Comparison of ENCODE assay signal across 1 cellular context in the genomic region with DNA sequence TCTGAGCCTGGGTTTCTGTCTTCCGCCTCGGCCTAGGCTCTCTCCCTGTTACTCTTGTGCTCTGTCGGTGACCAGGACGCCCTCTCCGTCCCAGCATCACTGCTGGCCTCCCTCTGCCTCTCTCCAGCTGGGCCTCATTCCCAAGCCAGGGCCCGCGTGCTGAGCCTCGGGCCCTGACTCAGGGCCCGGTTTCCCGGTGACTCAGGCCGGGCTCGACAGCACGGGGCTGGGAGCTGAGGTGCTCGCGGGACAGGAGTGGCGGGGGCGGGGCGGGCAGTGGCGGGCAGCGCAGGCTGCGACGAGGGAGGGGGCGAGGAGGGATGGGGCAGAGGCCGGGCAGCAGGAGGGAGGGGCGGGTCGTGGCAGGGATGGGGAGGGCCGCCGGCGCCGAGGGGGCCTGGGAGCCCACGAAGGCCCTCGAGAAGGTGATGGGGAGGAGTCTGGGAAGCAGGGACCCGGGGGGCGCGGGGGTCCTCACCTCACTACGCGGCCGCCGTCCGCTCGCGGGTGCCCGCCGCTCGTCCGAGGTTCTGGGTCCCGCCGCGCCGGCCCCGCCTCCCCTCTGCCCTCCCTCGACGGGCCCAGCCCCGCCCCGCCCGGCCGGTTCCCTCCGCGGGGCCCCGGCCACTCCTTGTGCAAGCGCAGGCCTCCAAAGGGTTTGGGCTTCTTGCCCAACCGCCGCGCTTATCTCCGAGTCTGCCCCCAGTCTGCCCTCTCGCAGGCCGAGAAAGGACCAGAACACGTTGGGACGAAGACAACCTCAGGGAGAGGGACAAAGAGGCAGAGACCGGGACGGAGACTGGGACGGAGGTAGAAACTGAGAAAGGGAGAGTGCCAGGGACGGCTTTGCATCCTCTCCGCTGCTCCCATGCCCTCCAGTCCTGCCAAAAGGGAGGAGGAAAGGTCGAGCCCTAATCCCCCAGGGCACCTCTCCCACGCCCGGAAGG.
TF ChIP-seq lines count a peak whose summit lies in the region.

TSS of gene ARAP3 (minus strand) at position 536 of the 947 bp plus-strand sequence. CDS start 1,744 bp downstream, outside the sequence.

TF ChIP-seq in HEK293, 187 proteins besides CTCF, POLR2A, EP300 and RAD21 (continued from another document):
- TF ChIP-seq ZNF202 (tag by site-specific recombination; IDR thresholded peaks at IDR 0.05; ENCODE audit: borderline replicate concordance) (no peak), SP2 (tag by site-specific recombination; IDR thresholded peaks at IDR 0.05) (peak; percentile 58)
